ENCODE assay signal across 8 cellular contexts in the genomic region with DNA sequence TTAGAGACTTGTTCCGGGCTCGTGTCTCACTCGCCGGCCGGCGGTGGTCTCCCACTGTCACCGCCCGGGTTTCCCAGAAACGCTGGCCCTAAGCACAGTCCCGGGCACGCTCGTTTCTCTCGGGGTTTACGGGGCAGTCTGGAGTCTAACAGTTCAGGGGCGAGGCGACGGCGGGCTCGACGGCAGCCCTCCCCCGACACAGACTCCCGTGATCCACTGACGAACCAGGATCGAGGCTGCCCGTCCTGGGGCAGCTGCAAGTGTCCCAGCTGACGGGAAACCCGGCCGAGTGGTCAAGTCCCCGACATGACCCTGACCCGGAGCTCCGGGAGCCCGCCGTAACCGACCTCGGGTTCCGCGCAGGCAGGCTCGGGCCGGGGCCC. TPM values are rescaled to one million over a fixed set of nuclear protein-coding genes. Genes with fewer than 3 reads are reported as not detected.
A peak's percentile ranks its signal among the peaks of the same experiment; 100 is the strongest.
DNase-seq lines count a peak whose midpoint lies in the region; ATAC-seq and TF ChIP-seq lines count a peak whose summit lies in the region.

No MANE protein-coding gene starts in this region.

- H3K79me2 ChIP-seq in Karpas-422 (ENCODE audit: low read length): peaks cover 50% of the 10 kb centered on the region

- peak overlapping the region; percentile 84 for H3K27ac Mint-ChIP-seq in activated CD8-positive, alpha-beta memory T cell treated with anti-CD3 and anti-CD28 coated beads, Interleukin-2, amount 10 ng/mL, durations not matched to agents 7 days and 5 days
- peak overlapping the region; percentile 33 to 80 (median 61) for H3K27ac Mint-ChIP-seq in nephron

- H3K4me3 ChIP-seq in Karpas-422 (ENCODE audit: low read length) (peak overlapping the region; percentile 98), ectodermal cell (ENCODE audit: insufficient read depth, low read depth, low read length) (peak overlapping the region; percentile 97)

- DNase-seq in activated CD8-positive, alpha-beta memory T cell treated with anti-CD3 and anti-CD28 coated beads, Interleukin-2, amount 10 ng/mL, durations not matched to agents 7 days and 5 days: no peak
- no peak for DNase-seq in activated CD8-positive, alpha-beta memory T cell treated with anti-CD3 and anti-CD28 coated beads, Interleukin-2, amount 50 U/mL, for 4 hours
- DNase-seq in Karpas-422 (no peak), NOMO-1 treated with DMSO at 0.1 percent for 48 hours (lab: John Stamatoyannopoulos, UW; ENCODE audit: unreplicated experiment) (no peak), KG1 (lab: John Stamatoyannopoulos, UW) (no peak), NCI-H2227 (lab: John Stamatoyannopoulos, UW; ENCODE audit: unreplicated experiment) (no peak)

- H3K27ac ChIP-seq in Karpas-422 (ENCODE audit: low read length) (peak overlapping the region; percentile 29; the same call in 1 of the 2 replicates), ectodermal cell (ENCODE audit: insufficient read depth, low read depth, low read length, poor library complexity, severe bottlenecking) (no peak overlapping the region)

- no peaks in the 10 kb centered on the region for H3K27me3 Mint-ChIP-seq in activated CD8-positive, alpha-beta memory T cell treated with anti-CD3 and anti-CD28 coated beads, Interleukin-2, amount 10 ng/mL, durations not matched to agents 7 days and 5 days
- H3K27me3 Mint-ChIP-seq in nephron (ENCODE audit: low read depth): no peaks in the 10 kb centered on the region

- H3K4me3 Mint-ChIP-seq in activated CD8-positive, alpha-beta memory T cell treated with anti-CD3 and anti-CD28 coated beads, Interleukin-2, amount 10 ng/mL, durations not matched to agents 7 days and 5 days: peak overlapping the region; percentile 90
- H3K4me3 Mint-ChIP-seq in nephron: peak overlapping the region; percentile 86 to 92 (median 89)

- H3K4me1 ChIP-seq in Karpas-422 (ENCODE audit: low read length) (peaks cover 34% of the 10 kb centered on the region), ectodermal cell (ENCODE audit: control insufficient read depth, insufficient read depth, low read length) (peaks cover 22% of the 10 kb centered on the region)

- H3K9me2 ChIP-seq in Karpas-422 (replicated peaks; ENCODE audit: insufficient read depth, low read length): no peaks in the 10 kb centered on the region

- TF ChIP-seq CTCF in nephron (IDR thresholded peaks at IDR 0.05; ENCODE audit: unreplicated experiment in 3 of 3): no peak

- H3K27me3 ChIP-seq in Karpas-422 (ENCODE audit: low read length) (no peaks in the 10 kb centered on the region), ectodermal cell (ENCODE audit: control insufficient read depth, insufficient read depth, low read length, poor library complexity, severe bottlenecking) (no peaks in the 10 kb centered on the region)

- 1 to 2% methylated on average over 39 of the region's 39 CpGs for WGBS in ectodermal cell, 2 experiments

- H4K20me1 ChIP-seq in Karpas-422 (ENCODE audit: insufficient read depth, low read depth, low read length): peaks cover 40% of the 10 kb centered on the region; the same call in 1 of the 2 replicates

- peaks cover 37% of the 10 kb centered on the region for H3K4me1 Mint-ChIP-seq in activated CD8-positive, alpha-beta memory T cell treated with anti-CD3 and anti-CD28 coated beads, Interleukin-2, amount 10 ng/mL, durations not matched to agents 7 days and 5 days
- H3K4me1 Mint-ChIP-seq in nephron: peaks cover 32% of the 10 kb centered on the region

- ATAC-seq in activated CD8-positive, alpha-beta memory T cell treated with anti-CD3 and anti-CD28 coated beads, Interleukin-2, amount 10 ng/mL, durations not matched to agents 7 days and 5 days: peak; percentile 10

- CTCF ChIA-PET in activated CD8-positive, alpha-beta memory T cell treated with anti-CD3 and anti-CD28 coated beads, Interleukin-2, amount 10 ng/mL, durations not matched to agents 7 days and 5 days (lab: Charles Lee): interaction anchor here (1.0 to 1.5 kb wide), 3 partner anchors 18 to 151 kb away, joined by 3 to 12 read pairs (median 5); no protein-coding TSS in a partner anchor

- no peak overlapping the region for H2AFZ ChIP-seq in Karpas-422 (ENCODE audit: low read length)

- H3K9me3 ChIP-seq in Karpas-422 (ENCODE audit: low read length) (no peaks in the 10 kb centered on the region), ectodermal cell (ENCODE audit: control insufficient read depth, low read length) (no peaks in the 10 kb centered on the region)

- peak overlapping the region; percentile 99 for H3K9ac ChIP-seq in Karpas-422 (ENCODE audit: low read length)

- H3K4me2 ChIP-seq in Karpas-422 (ENCODE audit: low read depth, low read length, poor library complexity, severe bottlenecking): peak overlapping the region; percentile 99

- H3K36me3 ChIP-seq in Karpas-422 (ENCODE audit: insufficient read depth, low read length) (no peaks in the 10 kb centered on the region), ectodermal cell (ENCODE audit: control insufficient read depth, insufficient read depth, low read length) (no peaks in the 10 kb centered on the region)

- no peaks in the 10 kb centered on the region for H3K9me3 Mint-ChIP-seq in activated CD8-positive, alpha-beta memory T cell treated with anti-CD3 and anti-CD28 coated beads, Interleukin-2, amount 10 ng/mL, durations not matched to agents 7 days and 5 days (ENCODE audit: low read depth)
- no peaks in the 10 kb centered on the region for H3K9me3 Mint-ChIP-seq in nephron

- H3K36me3 Mint-ChIP-seq in activated CD8-positive, alpha-beta memory T cell treated with anti-CD3 and anti-CD28 coated beads, Interleukin-2, amount 10 ng/mL, durations not matched to agents 7 days and 5 days: peaks cover 12% of the 10 kb centered on the region
- H3K36me3 Mint-ChIP-seq in nephron (ENCODE audit: low read depth): peaks cover 9% of the 10 kb centered on the region

RNA-seq across cellular contexts. Expression of a gene that starts 0.5 kb away (rescaled TPM):
- total RNA-seq in activated CD8-positive, alpha-beta memory T cell treated with anti-CD3 and anti-CD28 coated beads, Interleukin-2, amount 10 ng/mL, durations not matched to agents 7 days and 5 days: 10 to 100 TPM; 71.3 to 83.3 TPM
- 46.1 and 59.3 TPM in 2 replicates for total RNA-seq in Karpas-422 (2014; rRNA removed; shearing (Covaris generic); ENCODE audit: low replicate concordance)
- 64.8 TPM for polyA plus RNA-seq in ectodermal cell (2013, experiment 1 of 4)
- 58.6 TPM for polyA plus RNA-seq in ectodermal cell (2013, experiment 2 of 4)
- 62.7 TPM for polyA plus RNA-seq in ectodermal cell (2013, experiment 3 of 4)
- polyA plus RNA-seq in ectodermal cell (2013, experiment 4 of 4): 60.6 TPM

RNA-seq across cellular contexts. Expression of a gene that starts 7.1 kb away (rescaled TPM):
- 1 to 10 TPM; 4.7 to 5.0 TPM for total RNA-seq in activated CD8-positive, alpha-beta memory T cell treated with anti-CD3 and anti-CD28 coated beads, Interleukin-2, amount 10 ng/mL, durations not matched to agents 7 days and 5 days
- total RNA-seq in Karpas-422 (2014; rRNA removed; shearing (Covaris generic); ENCODE audit: low replicate concordance): 1.2 and 1.4 TPM in 2 replicates
- 5.5 TPM for polyA plus RNA-seq in ectodermal cell (2013, experiment 1 of 4)
- polyA plus RNA-seq in ectodermal cell (2013, experiment 2 of 4): 5.7 TPM
- 5.2 TPM for polyA plus RNA-seq in ectodermal cell (2013, experiment 3 of 4)
- polyA plus RNA-seq in ectodermal cell (2013, experiment 4 of 4): 5.0 TPM

RNA-seq across cellular contexts. Expression of a gene that starts 26.6 kb away (rescaled TPM):
- 1 to 10 TPM; 2.0 to 2.6 TPM for total RNA-seq in activated CD8-positive, alpha-beta memory T cell treated with anti-CD3 and anti-CD28 coated beads, Interleukin-2, amount 10 ng/mL, durations not matched to agents 7 days and 5 days
- 2.2 and 2.5 TPM in 2 replicates for total RNA-seq in Karpas-422 (2014; rRNA removed; shearing (Covaris generic); ENCODE audit: low replicate concordance)
- 2.7 TPM for polyA plus RNA-seq in ectodermal cell (2013, experiment 1 of 4)
- 3.0 TPM for polyA plus RNA-seq in ectodermal cell (2013, experiment 2 of 4)
- 5.3 TPM for polyA plus RNA-seq in ectodermal cell (2013, experiment 3 of 4)
- 3.9 TPM for polyA plus RNA-seq in ectodermal cell (2013, experiment 4 of 4)

RNA-seq across cellular contexts. Expression of a gene that starts 34.6 kb away (rescaled TPM):
- 10 to 100 TPM; 71.7 to 99.9 TPM for total RNA-seq in activated CD8-positive, alpha-beta memory T cell treated with anti-CD3 and anti-CD28 coated beads, Interleukin-2, amount 10 ng/mL, durations not matched to agents 7 days and 5 days
- 28.1 and 94.6 TPM in 2 replicates for total RNA-seq in Karpas-422 (2014; rRNA removed; shearing (Covaris generic); ENCODE audit: low replicate concordance)
- 41.7 TPM for polyA plus RNA-seq in ectodermal cell (2013, experiment 1 of 4)
- 45.9 TPM for polyA plus RNA-seq in ectodermal cell (2013, experiment 2 of 4)
- 40.2 TPM for polyA plus RNA-seq in ectodermal cell (2013, experiment 3 of 4)
- polyA plus RNA-seq in ectodermal cell (2013, experiment 4 of 4): 45.9 TPM

RNA-seq across cellular contexts. Expression of a gene that starts 35.3 kb away (rescaled TPM):
- total RNA-seq in activated CD8-positive, alpha-beta memory T cell treated with anti-CD3 and anti-CD28 coated beads, Interleukin-2, amount 10 ng/mL, durations not matched to agents 7 days and 5 days: 10 to 100 TPM; 26.3 to 27.2 TPM
- 14.9 and 45.1 TPM in 2 replicates for total RNA-seq in Karpas-422 (2014; rRNA removed; shearing (Covaris generic); ENCODE audit: low replicate concordance)
- 18.1 TPM for polyA plus RNA-seq in ectodermal cell (2013, experiment 1 of 4)
- 19.2 TPM for polyA plus RNA-seq in ectodermal cell (2013, experiment 2 of 4)
- 16.2 TPM for polyA plus RNA-seq in ectodermal cell (2013, experiment 3 of 4)
- polyA plus RNA-seq in ectodermal cell (2013, experiment 4 of 4): 17.3 TPM
